Comparison of ENCODE assay signal across 25 cellular contexts in the genomic region with DNA sequence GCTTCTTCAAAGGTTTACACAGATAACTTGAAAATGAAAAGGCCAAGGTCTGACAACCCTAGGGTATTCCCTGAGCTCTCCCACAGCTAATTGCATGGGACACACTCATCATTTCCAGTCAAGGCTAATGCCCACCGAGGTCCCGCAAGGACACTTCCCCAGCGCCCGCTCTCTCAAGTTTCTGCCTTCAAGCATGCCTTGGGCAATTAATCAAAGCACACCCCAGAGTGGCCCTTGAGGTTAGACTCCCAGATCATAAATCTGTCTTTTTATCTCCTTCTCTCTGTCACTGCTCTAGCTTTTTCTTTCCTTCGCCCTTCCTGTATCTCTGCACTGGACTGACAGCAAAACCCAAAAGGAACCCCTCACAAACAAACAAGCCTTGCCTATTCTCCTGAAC.
"Had no signal": no experiment of that assay in that cellular context is flagged by ENCODE, and none has a peak within 500 bp of the region (broad histone marks: within the 10 kb centered on the region; RNA-seq: fewer than 3 reads in every experiment).

No MANE protein-coding gene starts in this region.

- H3K9me3 Mint-ChIP-seq: activated CD4-positive, alpha-beta T cell treated with anti-CD3 and anti-CD28 coated beads, Interleukin-2, amount 10 ng/mL, durations not matched to agents 24 days and 14 days; activated CD8-positive, alpha-beta T cell treated with anti-CD3 and anti-CD28 coated beads for 36 hours; activated naive CD4-positive, alpha-beta T cell treated with anti-CD3 and anti-CD28 coated beads, Interleukin-2, amount 10 ng/mL, durations not matched to agents 7 days and 5 days; activated T-helper 17 cell treated with anti-CD3 and anti-CD28 coated beads, Interleukin-2, amount 50 U/mL, for 72 hours; IgD-negative memory B cell had no signal

- ATAC-seq: activated CD8-positive, alpha-beta T cell treated with anti-CD3 and anti-CD28 coated beads for 36 hours; activated T-helper 17 cell treated with anti-CD3 and anti-CD28 coated beads, Interleukin-2, amount 50 U/mL, for 72 hours; body of pancreas; Panc1 had no signal

- H3K4me1 Mint-ChIP-seq: activated CD4-positive, alpha-beta T cell treated with anti-CD3 and anti-CD28 coated beads, Interleukin-2, amount 10 ng/mL, durations not matched to agents 24 days and 14 days; activated naive CD4-positive, alpha-beta T cell treated with anti-CD3 and anti-CD28 coated beads, Interleukin-2, amount 10 ng/mL, durations not matched to agents 7 days and 5 days; activated T-helper 17 cell treated with anti-CD3 and anti-CD28 coated beads, Interleukin-2, amount 50 U/mL, for 72 hours; IgD-negative memory B cell had no signal

- H3K27me3 Mint-ChIP-seq: activated CD4-positive, alpha-beta T cell treated with anti-CD3 and anti-CD28 coated beads, Interleukin-2, amount 10 ng/mL, durations not matched to agents 24 days and 14 days; activated CD8-positive, alpha-beta T cell treated with anti-CD3 and anti-CD28 coated beads for 36 hours; activated naive CD4-positive, alpha-beta T cell treated with anti-CD3 and anti-CD28 coated beads, Interleukin-2, amount 10 ng/mL, durations not matched to agents 7 days and 5 days; activated naive CD8-positive, alpha-beta T cell; activated T-helper 17 cell treated with anti-CD3 and anti-CD28 coated beads, Interleukin-2, amount 50 U/mL, for 72 hours; IgD-negative memory B cell had no signal

- DNase-seq: activated CD4-positive, alpha-beta T cell treated with anti-CD3 and anti-CD28 coated beads, Interleukin-2, amount 10 ng/mL, durations not matched to agents 24 days and 14 days; activated CD4-positive, alpha-beta T cell treated with anti-CD3 and anti-CD28 coated beads, Interleukin-2, amount 50 U/mL, for 4 hours; activated CD8-positive, alpha-beta memory T cell treated with anti-CD3 and anti-CD28 coated beads, Interleukin-2, amount 50 U/mL, for 4 hours; activated CD8-positive, alpha-beta T cell treated with anti-CD3 and anti-CD28 coated beads for 36 hours; activated gamma-delta T cell treated with Interleukin-2 at 50 U/mL for 16 hours; activated naive CD4-positive, alpha-beta T cell treated with anti-CD3 and anti-CD28 coated beads, Interleukin-2, amount 10 ng/mL, durations not matched to agents 7 days and 5 days; activated T-cell treated with anti-CD3 and anti-CD28 coated beads for 4 hours; activated T-cell treated with anti-CD3 and anti-CD28 coated beads, Interleukin-2, amount 50 U/mL, for 48 hours; body of pancreas; MM.1S; NCI-H1092 treated with DMSO at 0.1 percent for 48 hours; NCI-H1417; NCI-H146; NCI-H187; NCI-H2081; NCI-H345; NCI-H524 treated with DMSO at 0.1 percent for 48 hours; SHP77; SJCRH30; T1000; WERI-Rb-1 had no signal

- H3K27ac Mint-ChIP-seq: activated CD4-positive, alpha-beta T cell treated with anti-CD3 and anti-CD28 coated beads, Interleukin-2, amount 10 ng/mL, durations not matched to agents 24 days and 14 days; activated CD8-positive, alpha-beta T cell treated with anti-CD3 and anti-CD28 coated beads for 36 hours; activated naive CD4-positive, alpha-beta T cell treated with anti-CD3 and anti-CD28 coated beads, Interleukin-2, amount 10 ng/mL, durations not matched to agents 7 days and 5 days; activated naive CD8-positive, alpha-beta T cell; activated T-helper 17 cell treated with anti-CD3 and anti-CD28 coated beads, Interleukin-2, amount 50 U/mL, for 72 hours; IgD-negative memory B cell had no signal

- H3K4me3 Mint-ChIP-seq: activated CD4-positive, alpha-beta T cell treated with anti-CD3 and anti-CD28 coated beads, Interleukin-2, amount 10 ng/mL, durations not matched to agents 24 days and 14 days; activated CD8-positive, alpha-beta T cell treated with anti-CD3 and anti-CD28 coated beads for 36 hours; activated naive CD4-positive, alpha-beta T cell treated with anti-CD3 and anti-CD28 coated beads, Interleukin-2, amount 10 ng/mL, durations not matched to agents 7 days and 5 days; activated naive CD8-positive, alpha-beta T cell; activated T-helper 17 cell treated with anti-CD3 and anti-CD28 coated beads, Interleukin-2, amount 50 U/mL, for 72 hours; IgD-negative memory B cell had no signal
